Comparison of ENCODE assay signal across 1 cellular context in the genomic region with DNA sequence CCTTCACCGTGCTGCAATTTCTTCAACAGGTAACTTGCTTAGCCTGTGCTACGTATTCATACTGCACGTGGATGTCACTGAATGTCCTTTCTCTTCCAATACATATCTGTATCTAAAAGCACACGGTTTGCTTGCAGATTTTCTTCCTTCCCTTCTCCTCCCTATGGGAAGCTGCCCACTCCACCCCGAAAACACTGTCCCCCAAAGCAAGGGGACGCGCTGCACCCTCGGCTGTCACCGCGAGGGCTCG.
TF ChIP-seq lines count a peak whose summit lies in the region.

No MANE protein-coding gene starts in this region.

TF ChIP-seq in HepG2, 621 proteins besides CTCF, POLR2A, EP300 and RAD21 (continued from another document and continues in another):
- TF ChIP-seq, protein P1, sequence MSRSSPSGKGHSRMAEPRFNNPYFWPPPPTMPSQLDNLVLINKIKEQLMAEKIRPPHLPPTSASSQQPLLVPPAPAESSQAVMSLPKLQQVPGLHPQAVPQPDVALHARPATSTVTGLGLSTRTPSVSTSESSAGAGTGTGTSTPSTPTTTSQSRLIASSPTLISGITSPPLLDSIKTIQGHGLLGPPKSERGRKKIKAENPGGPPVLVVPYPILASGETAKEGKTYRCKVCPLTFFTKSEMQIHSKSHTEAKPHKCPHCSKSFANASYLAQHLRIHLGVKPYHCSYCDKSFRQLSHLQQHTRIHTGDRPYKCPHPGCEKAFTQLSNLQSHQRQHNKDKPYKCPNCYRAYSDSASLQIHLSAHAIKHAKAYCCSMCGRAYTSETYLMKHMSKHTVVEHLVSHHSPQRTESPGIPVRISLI (CRISPR knock-in tag; IDR thresholded peaks at IDR 0.05; ENCODE audit: borderline replicate concordance) = no peak
- TF ChIP-seq YEATS4 (CRISPR knock-in tag; IDR thresholded peaks at IDR 0.05; ENCODE audit: borderline replicate concordance) (no peak), ZNF160 (CRISPR knock-in tag; IDR thresholded peaks at IDR 0.05) (no peak), KLF16 (CRISPR knock-in tag; IDR thresholded peaks at IDR 0.05) (no peak), SIN3A (IDR thresholded peaks at IDR 0.05; ENCODE audit: borderline replicate concordance, low read depth, low read length) (no peak), PHF5A (CRISPR knock-in tag; IDR thresholded peaks at IDR 0.05; ENCODE audit: low read depth, unreplicated experiment) (no peak), ISL2 (CRISPR knock-in tag; IDR thresholded peaks at IDR 0.05) (no peak), NR1H2 (CRISPR knock-in tag; IDR thresholded peaks at IDR 0.05; ENCODE audit: borderline replicate concordance, low read depth) (no peak), FOXK2 (IDR thresholded peaks at IDR 0.05) (no peak), MXD4 (CRISPR knock-in tag; IDR thresholded peaks at IDR 0.05) (peak; percentile 25; the same call in 1 of the 2 replicates), ZNF224 (CRISPR knock-in tag; IDR thresholded peaks at IDR 0.05) (0 out of 2 replicates have a peak, but pooled peaks have one; percentile 26), ZNF335 (CRISPR knock-in tag; IDR thresholded peaks at IDR 0.05) (0 out of 2 replicates have a peak, but pooled peaks have one; percentile 12), THAP11 (CRISPR knock-in tag; IDR thresholded peaks at IDR 0.05) (no peak), REPIN1 (CRISPR knock-in tag; IDR thresholded peaks at IDR 0.05; ENCODE audit: borderline replicate concordance, low read depth) (peak; percentile 16; the same call in 1 of the 2 replicates), FOXP1 (IDR thresholded peaks at IDR 0.05) (no peak), FOXP1 (CRISPR knock-in tag; IDR thresholded peaks at IDR 0.05) (no peak), ZNF124 (CRISPR knock-in tag; IDR thresholded peaks at IDR 0.05) (no peak), ZNF17 (CRISPR knock-in tag; IDR thresholded peaks at IDR 0.05) (no peak), KLF11 (CRISPR knock-in tag; IDR thresholded peaks at IDR 0.05) (0 out of 2 replicates have a peak, but pooled peaks have one; percentile 56), EZH2 (conservative IDR thresholded peaks at IDR 0.05; ENCODE audit: low read depth, low read length) (no peak), ZNF720 (CRISPR knock-in tag; IDR thresholded peaks at IDR 0.05) (0 out of 2 replicates have a peak, but pooled peaks have one; percentile 66), NCOA1 (CRISPR knock-in tag; IDR thresholded peaks at IDR 0.05) (no peak), MBD4 (IDR thresholded peaks at IDR 0.05; ENCODE audit: borderline replicate concordance, low read length) (no peak), ZNF234 (CRISPR knock-in tag; conservative IDR thresholded peaks at IDR 0.05) (0 out of 2 replicates have a peak, but pooled peaks have one; percentile 13)
- TF ChIP-seq, protein P2, sequence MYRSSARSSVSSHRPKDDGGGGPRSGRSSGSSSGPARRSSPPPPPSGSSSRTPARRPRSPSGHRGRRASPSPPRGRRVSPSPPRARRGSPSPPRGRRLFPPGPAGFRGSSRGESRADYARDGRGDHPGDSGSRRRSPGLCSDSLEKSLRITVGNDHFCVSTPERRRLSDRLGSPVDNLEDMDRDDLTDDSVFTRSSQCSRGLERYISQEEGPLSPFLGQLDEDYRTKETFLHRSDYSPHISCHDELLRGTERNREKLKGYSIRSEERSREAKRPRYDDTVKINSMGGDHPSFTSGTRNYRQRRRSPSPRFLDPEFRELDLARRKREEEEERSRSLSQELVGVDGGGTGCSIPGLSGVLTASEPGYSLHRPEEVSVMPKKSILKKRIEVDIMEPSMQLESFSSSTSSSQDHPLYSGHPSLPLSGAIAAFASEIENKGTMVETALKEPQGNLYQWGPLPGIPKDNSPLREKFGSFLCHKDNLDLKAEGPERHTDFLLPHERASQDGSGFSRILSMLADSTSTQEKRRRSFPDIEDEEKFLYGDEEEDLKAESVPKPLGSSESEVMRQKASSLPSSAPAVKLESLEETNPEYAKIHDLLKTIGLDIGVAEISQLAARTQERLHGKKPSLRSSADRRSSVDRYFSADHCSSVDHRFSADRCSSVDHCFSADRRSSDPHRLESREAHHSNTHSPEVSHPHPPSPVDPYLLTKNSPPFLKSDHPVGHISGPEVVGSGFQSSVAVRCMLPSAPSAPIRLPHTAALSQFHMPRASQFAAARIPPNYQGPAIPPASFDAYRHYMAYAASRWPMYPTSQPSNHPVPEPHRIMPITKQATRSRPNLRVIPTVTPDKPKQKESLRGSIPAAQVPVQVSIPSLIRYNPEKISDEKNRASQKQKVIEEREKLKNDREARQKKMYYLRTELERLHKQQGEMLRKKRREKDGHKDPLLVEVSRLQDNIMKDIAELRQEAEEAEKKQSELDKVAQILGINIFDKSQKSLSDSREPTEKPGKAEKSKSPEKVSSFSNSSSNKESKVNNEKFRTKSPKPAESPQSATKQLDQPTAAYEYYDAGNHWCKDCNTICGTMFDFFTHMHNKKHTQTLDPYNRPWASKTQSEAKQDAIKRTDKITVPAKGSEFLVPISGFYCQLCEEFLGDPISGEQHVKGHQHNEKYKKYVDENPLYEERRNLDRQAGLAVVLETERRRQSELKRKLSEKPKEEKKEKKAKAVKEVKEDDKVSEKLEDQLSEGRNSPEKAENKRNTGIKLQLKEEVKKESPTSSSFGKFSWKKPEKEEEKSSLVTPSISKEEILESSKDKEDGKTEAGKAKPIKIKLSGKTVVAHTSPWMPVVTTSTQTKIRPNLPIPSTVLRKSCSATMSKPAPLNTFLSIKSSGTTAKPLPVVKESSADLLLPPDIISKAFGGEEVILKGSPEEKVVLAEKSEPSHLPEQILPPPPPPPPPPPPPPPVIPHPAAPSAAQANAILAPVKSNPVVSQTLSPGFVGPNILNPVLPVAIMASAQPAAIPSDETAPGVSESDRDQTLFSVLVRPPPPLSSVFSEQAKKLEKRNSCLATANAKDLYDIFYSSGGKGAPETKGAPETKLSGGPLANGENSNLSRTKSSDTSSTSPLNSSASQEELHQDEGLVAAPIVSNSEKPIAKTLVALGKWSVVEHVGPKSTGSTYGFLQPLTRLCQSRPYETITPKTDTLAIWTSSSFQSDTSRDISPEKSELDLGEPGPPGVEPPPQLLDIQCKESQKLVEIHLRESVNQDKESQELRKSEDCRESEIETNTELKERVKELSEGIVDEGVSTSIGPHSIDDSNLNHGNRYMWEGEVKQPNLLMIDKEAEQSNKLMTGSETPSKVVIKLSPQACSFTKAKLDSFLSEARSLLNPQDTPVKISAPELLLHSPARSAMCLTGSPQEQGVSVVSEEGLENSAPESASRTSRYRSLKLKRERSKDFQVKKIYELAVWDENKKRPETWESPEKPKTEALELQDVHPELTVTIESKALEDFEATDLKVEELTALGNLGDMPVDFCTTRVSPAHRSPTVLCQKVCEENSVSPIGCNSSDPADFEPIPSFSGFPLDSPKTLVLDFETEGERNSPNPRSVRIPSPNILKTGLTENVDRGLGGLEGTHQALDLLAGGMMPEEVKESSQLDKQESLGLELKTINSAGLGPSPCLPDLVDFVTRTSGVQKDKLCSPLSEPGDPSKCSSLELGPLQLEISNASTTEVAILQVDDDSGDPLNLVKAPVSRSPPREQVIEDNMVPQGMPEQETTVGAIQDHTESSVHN (CRISPR knock-in tag; IDR thresholded peaks at IDR 0.05) = no peak
- TF ChIP-seq, protein P3, sequence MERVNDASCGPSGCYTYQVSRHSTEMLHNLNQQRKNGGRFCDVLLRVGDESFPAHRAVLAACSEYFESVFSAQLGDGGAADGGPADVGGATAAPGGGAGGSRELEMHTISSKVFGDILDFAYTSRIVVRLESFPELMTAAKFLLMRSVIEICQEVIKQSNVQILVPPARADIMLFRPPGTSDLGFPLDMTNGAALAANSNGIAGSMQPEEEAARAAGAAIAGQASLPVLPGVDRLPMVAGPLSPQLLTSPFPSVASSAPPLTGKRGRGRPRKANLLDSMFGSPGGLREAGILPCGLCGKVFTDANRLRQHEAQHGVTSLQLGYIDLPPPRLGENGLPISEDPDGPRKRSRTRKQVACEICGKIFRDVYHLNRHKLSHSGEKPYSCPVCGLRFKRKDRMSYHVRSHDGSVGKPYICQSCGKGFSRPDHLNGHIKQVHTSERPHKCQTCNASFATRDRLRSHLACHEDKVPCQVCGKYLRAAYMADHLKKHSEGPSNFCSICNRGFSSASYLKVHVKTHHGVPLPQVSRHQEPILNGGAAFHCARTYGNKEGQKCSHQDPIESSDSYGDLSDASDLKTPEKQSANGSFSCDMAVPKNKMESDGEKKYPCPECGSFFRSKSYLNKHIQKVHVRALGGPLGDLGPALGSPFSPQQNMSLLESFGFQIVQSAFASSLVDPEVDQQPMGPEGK (CRISPR knock-in tag; IDR thresholded peaks at IDR 0.05) = peak; percentile 44; the same call in 1 of the 2 replicates
- TF ChIP-seq, protein P4, sequence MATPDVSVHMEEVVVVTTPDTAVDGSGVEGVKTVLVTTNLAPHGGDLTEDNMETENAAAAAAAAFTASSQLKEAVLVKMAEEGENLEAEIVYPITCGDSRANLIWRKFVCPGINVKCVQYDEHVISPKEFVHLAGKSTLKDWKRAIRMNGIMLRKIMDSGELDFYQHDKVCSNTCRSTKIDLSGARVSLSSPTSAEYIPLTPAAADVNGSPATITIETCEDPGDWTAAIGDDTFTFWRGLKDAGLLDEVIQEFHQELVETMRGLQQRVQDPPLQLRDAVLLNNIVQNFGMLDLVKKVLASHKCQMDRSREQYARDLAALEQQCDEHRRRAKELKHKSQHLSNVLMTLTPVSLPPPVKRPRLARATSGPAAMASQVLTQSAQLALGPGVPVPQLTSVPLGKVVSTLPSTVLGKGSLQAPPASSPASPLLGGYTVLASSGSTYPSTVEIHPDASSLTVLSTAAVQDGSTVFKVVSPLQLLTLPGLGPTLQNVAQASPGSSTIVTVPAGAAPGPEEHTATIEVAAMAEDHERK (CRISPR knock-in tag; IDR thresholded peaks at IDR 0.05; ENCODE audit: low read depth) = no peak
- TF ChIP-seq, protein P5, sequence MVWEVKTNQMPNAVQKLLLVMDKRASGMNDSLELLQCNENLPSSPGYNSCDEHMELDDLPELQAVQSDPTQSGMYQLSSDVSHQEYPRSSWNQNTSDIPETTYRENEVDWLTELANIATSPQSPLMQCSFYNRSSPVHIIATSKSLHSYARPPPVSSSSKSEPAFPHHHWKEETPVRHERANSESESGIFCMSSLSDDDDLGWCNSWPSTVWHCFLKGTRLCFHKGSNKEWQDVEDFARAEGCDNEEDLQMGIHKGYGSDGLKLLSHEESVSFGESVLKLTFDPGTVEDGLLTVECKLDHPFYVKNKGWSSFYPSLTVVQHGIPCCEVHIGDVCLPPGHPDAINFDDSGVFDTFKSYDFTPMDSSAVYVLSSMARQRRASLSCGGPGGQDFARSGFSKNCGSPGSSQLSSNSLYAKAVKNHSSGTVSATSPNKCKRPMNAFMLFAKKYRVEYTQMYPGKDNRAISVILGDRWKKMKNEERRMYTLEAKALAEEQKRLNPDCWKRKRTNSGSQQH (CRISPR knock-in tag; IDR thresholded peaks at IDR 0.05; ENCODE audit: low read depth) = 0 out of 2 replicates have a peak, but pooled peaks have one; percentile 32
- TF ChIP-seq, protein P6, sequence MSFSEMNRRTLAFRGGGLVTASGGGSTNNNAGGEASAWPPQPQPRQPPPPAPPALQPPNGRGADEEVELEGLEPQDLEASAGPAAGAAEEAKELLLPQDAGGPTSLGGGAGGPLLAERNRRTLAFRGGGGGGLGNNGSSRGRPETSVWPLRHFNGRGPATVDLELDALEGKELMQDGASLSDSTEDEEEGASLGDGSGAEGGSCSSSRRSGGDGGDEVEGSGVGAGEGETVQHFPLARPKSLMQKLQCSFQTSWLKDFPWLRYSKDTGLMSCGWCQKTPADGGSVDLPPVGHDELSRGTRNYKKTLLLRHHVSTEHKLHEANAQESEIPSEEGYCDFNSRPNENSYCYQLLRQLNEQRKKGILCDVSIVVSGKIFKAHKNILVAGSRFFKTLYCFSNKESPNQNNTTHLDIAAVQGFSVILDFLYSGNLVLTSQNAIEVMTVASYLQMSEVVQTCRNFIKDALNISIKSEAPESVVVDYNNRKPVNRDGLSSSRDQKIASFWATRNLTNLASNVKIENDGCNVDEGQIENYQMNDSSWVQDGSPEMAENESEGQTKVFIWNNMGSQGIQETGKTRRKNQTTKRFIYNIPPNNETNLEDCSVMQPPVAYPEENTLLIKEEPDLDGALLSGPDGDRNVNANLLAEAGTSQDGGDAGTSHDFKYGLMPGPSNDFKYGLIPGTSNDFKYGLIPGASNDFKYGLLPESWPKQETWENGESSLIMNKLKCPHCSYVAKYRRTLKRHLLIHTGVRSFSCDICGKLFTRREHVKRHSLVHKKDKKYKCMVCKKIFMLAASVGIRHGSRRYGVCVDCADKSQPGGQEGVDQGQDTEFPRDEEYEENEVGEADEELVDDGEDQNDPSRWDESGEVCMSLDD (CRISPR knock-in tag; IDR thresholded peaks at IDR 0.05; ENCODE audit: borderline replicate concordance) = peak; percentile 70; the same call in 1 of the 2 replicates
- TF ChIP-seq, protein P7, sequence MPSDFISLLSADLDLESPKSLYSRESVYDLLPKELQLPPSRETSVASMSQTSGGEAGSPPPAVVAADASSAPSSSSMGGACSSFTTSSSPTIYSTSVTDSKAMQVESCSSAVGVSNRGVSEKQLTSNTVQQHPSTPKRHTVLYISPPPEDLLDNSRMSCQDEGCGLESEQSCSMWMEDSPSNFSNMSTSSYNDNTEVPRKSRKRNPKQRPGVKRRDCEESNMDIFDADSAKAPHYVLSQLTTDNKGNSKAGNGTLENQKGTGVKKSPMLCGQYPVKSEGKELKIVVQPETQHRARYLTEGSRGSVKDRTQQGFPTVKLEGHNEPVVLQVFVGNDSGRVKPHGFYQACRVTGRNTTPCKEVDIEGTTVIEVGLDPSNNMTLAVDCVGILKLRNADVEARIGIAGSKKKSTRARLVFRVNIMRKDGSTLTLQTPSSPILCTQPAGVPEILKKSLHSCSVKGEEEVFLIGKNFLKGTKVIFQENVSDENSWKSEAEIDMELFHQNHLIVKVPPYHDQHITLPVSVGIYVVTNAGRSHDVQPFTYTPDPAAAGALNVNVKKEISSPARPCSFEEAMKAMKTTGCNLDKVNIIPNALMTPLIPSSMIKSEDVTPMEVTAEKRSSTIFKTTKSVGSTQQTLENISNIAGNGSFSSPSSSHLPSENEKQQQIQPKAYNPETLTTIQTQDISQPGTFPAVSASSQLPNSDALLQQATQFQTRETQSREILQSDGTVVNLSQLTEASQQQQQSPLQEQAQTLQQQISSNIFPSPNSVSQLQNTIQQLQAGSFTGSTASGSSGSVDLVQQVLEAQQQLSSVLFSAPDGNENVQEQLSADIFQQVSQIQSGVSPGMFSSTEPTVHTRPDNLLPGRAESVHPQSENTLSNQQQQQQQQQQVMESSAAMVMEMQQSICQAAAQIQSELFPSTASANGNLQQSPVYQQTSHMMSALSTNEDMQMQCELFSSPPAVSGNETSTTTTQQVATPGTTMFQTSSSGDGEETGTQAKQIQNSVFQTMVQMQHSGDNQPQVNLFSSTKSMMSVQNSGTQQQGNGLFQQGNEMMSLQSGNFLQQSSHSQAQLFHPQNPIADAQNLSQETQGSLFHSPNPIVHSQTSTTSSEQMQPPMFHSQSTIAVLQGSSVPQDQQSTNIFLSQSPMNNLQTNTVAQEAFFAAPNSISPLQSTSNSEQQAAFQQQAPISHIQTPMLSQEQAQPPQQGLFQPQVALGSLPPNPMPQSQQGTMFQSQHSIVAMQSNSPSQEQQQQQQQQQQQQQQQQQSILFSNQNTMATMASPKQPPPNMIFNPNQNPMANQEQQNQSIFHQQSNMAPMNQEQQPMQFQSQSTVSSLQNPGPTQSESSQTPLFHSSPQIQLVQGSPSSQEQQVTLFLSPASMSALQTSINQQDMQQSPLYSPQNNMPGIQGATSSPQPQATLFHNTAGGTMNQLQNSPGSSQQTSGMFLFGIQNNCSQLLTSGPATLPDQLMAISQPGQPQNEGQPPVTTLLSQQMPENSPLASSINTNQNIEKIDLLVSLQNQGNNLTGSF (CRISPR knock-in tag; IDR thresholded peaks at IDR 0.05) = no peak
